Comparison of ENCODE assay signal across 1 cellular context in genomic region chr18:58572680-58573079, GRCh38.
TF ChIP-seq lines count a peak whose summit lies in the region.

No MANE protein-coding gene starts in this region.

TF ChIP-seq in IMR-90, 13 proteins besides CTCF, POLR2A, EP300 and RAD21 (continued from another document):
- TF ChIP-seq ELK1 (IDR thresholded peaks at IDR 0.05; ENCODE audit: borderline replicate concordance, low read depth, low read length) (no peak), BHLHE40 (IDR thresholded peaks at IDR 0.05; ENCODE audit: low read depth, low read length) (no peak), CEBPB (IDR thresholded peaks at IDR 0.05; ENCODE audit: low read depth, low read length) (no peak), SMC3 (IDR thresholded peaks at IDR 0.05; ENCODE audit: low read depth, low read length) (no peak), CHD1 (IDR thresholded peaks at IDR 0.05; ENCODE audit: low read depth, low read length) (no peak), MXI1 (IDR thresholded peaks at IDR 0.05; ENCODE audit: borderline replicate concordance, low read depth, low read length) (no peak)
